In genomic region chr22:34278121-34278520, GRCh38 we compare ENCODE assay signal across 16 cellular contexts.
DNase-seq lines count a peak whose midpoint lies in the region; ATAC-seq and TF ChIP-seq lines count a peak whose summit lies in the region.
"Had no signal": no experiment of that assay in that cellular context is flagged by ENCODE, and none has a peak within 500 bp of the region (broad histone marks: within the 10 kb centered on the region; RNA-seq: fewer than 3 reads in every experiment).

No MANE protein-coding gene starts in this region.

- ATAC-seq in Right ventricle myocardium inferior, result peak; percentile 42
- ATAC-seq: CD8-positive, alpha-beta T cell; HCT116 had no signal

- H3K9me3 Mint-ChIP-seq in neural progenitor cell, result no peaks in the 10 kb centered on the region
- no peaks in the 10 kb centered on the region for H3K9me3 Mint-ChIP-seq in activated naive CD4-positive, alpha-beta T cell treated with anti-CD3 and anti-CD28 coated beads for 36 hours
- H3K9me3 Mint-ChIP-seq: CD8-positive, alpha-beta T cell had no signal

- H2AFZ ChIP-seq in neural progenitor cell (replicated peaks), result peak overlapping the region; percentile 26

- H3K79me2 ChIP-seq in neural progenitor cell (ENCODE audit: low read depth), result no peaks in the 10 kb centered on the region

- no peak overlapping the region for H3K4me2 ChIP-seq in neural progenitor cell
- H3K4me2 ChIP-seq: BLaER1 treated with 17β-estradiol and CSF1 and Interleukin-3, amounts not matched to agents 10 nM and 100 nM had no signal

- TF ChIP-seq EP300 in esophagus muscularis mucosa (IDR thresholded peaks at IDR 0.05), result no peak

- no peaks in the 10 kb centered on the region for H4K20me1 ChIP-seq in neural progenitor cell (ENCODE audit: low read depth)
- H4K20me1 ChIP-seq: BLaER1 treated with 17β-estradiol and CSF1 and Interleukin-3, amounts not matched to agents 10 nM and 100 nM had no signal

- no peak overlapping the region for H3K4me3 Mint-ChIP-seq in neural progenitor cell
- no peak overlapping the region for H3K4me3 Mint-ChIP-seq in activated naive CD4-positive, alpha-beta T cell treated with anti-CD3 and anti-CD28 coated beads for 36 hours
- H3K4me3 Mint-ChIP-seq: B cell; CD8-positive, alpha-beta T cell; HFFc6 had no signal

- no peaks in the 10 kb centered on the region for H3K36me3 ChIP-seq in esophagus muscularis mucosa
- H3K36me3 ChIP-seq in neural progenitor cell, result no peaks in the 10 kb centered on the region
- H3K36me3 ChIP-seq: BLaER1 treated with 17β-estradiol and CSF1 and Interleukin-3, amounts not matched to agents 10 nM and 100 nM had no signal

- TF ChIP-seq CTCF in esophagus muscularis mucosa (IDR thresholded peaks at IDR 0.05), result no peak
- no peak for TF ChIP-seq CTCF in neural progenitor cell (IDR thresholded peaks at IDR 0.05)

- peaks cover 17% of the 10 kb centered on the region for H3K4me1 Mint-ChIP-seq in neural progenitor cell
- H3K4me1 Mint-ChIP-seq in activated naive CD4-positive, alpha-beta T cell treated with anti-CD3 and anti-CD28 coated beads for 36 hours (ENCODE audit: low read depth), result no peaks in the 10 kb centered on the region
- H3K4me1 Mint-ChIP-seq: B cell had no signal

- 73% methylated on average over 1 of the region's 1 CpG for WGBS in esophagus muscularis mucosa

- H3K27me3 Mint-ChIP-seq in neural progenitor cell (ENCODE audit: insufficient read depth, low read depth), result peaks cover 2% of the 10 kb centered on the region
- no peaks in the 10 kb centered on the region for H3K27me3 Mint-ChIP-seq in activated naive CD4-positive, alpha-beta T cell treated with anti-CD3 and anti-CD28 coated beads for 36 hours (ENCODE audit: low read depth)
- H3K27me3 Mint-ChIP-seq: B cell had no signal

- no peak overlapping the region for H3K4me3 ChIP-seq in esophagus muscularis mucosa
- H3K4me3 ChIP-seq in neural progenitor cell, result no peak overlapping the region
- H3K4me3 ChIP-seq: BLaER1 treated with 17β-estradiol and CSF1 and Interleukin-3, amounts not matched to agents 10 nM and 100 nM had no signal

- intact Hi-C loops in Right ventricle myocardium inferior (cut with DNase I) (no loop called here), cardiac septum (cut with DNase I) (no loop called here), esophagus muscularis mucosa (cut with DNase I) (no loop called here)
- intact Hi-C loops in activated naive CD4-positive, alpha-beta T cell treated with anti-CD3 and anti-CD28 coated beads for 36 hours (cut with micrococcal nuclease), result no loop called here

- H3K27ac ChIP-seq in esophagus muscularis mucosa (replicated peaks in 1 of 4) (no peak overlapping the region), neural progenitor cell (no peak overlapping the region)
- H3K27ac ChIP-seq: BLaER1 treated with 17β-estradiol and CSF1 and Interleukin-3, amounts not matched to agents 10 nM and 100 nM had no signal

- no peaks in the 10 kb centered on the region for H3K36me3 Mint-ChIP-seq in neural progenitor cell
- no peaks in the 10 kb centered on the region for H3K36me3 Mint-ChIP-seq in activated naive CD4-positive, alpha-beta T cell treated with anti-CD3 and anti-CD28 coated beads for 36 hours (ENCODE audit: low read depth)
- H3K36me3 Mint-ChIP-seq: CD8-positive, alpha-beta T cell had no signal

- DNase-seq in Right ventricle myocardium inferior (ENCODE audit: missing footprints) (no peak), cardiac septum (ENCODE audit: low spot score) (no peak), OCI-M1 (lab: John Stamatoyannopoulos, UW) (peak; percentile 48), esophagus muscularis mucosa (ENCODE audit: extremely low spot score) (peak; percentile 66), neural progenitor cell (ENCODE audit: low spot score) (no peak)
- no peak for DNase-seq in activated naive CD4-positive, alpha-beta T cell treated with anti-CD3 and anti-CD28 coated beads for 36 hours
- DNase-seq: Calu3; CD8-positive, alpha-beta T cell; DMS79 treated with DMSO at 0.1 percent for 48 hours; GF-D8; GOT3; H7; HFFc6 had no signal

- H3K27ac Mint-ChIP-seq in neural progenitor cell, result no peak overlapping the region
- no peak overlapping the region for H3K27ac Mint-ChIP-seq in activated naive CD4-positive, alpha-beta T cell treated with anti-CD3 and anti-CD28 coated beads for 36 hours
- H3K27ac Mint-ChIP-seq: B cell; CD8-positive, alpha-beta T cell; HFFc6 had no signal

- H3K4me1 ChIP-seq in esophagus muscularis mucosa (no peaks in the 10 kb centered on the region), neural progenitor cell (no peaks in the 10 kb centered on the region)
- H3K4me1 ChIP-seq: BLaER1 treated with 17β-estradiol and CSF1 and Interleukin-3, amounts not matched to agents 10 nM and 100 nM had no signal

- H3K9me3 ChIP-seq in esophagus muscularis mucosa (no peaks in the 10 kb centered on the region), neural progenitor cell (ENCODE audit: low read depth) (no peaks in the 10 kb centered on the region)

- no peak overlapping the region for H3K9ac ChIP-seq in neural progenitor cell
- H3K9ac ChIP-seq: BLaER1 treated with 17β-estradiol and CSF1 and Interleukin-3, amounts not matched to agents 10 nM and 100 nM had no signal

- CTCF ChIA-PET in activated naive CD4-positive, alpha-beta T cell treated with anti-CD3 and anti-CD28 coated beads for 36 hours (lab: Charles Lee), result no interaction called here

- H3F3A ChIP-seq in neural progenitor cell (ENCODE audit: low read depth), result peaks cover 4% of the 10 kb centered on the region

- TF ChIP-seq POLR2A in esophagus muscularis mucosa (IDR thresholded peaks at IDR 0.05; ENCODE audit: low read depth), result no peak

- H3K27me3 ChIP-seq in esophagus muscularis mucosa, result peaks cover 0 to 4% (median 0%) of the 10 kb centered on the region in 4 donors
- no peaks in the 10 kb centered on the region for H3K27me3 ChIP-seq in neural progenitor cell
- H3K27me3 ChIP-seq: BLaER1 treated with 17β-estradiol and CSF1 and Interleukin-3, amounts not matched to agents 10 nM and 100 nM had no signal

Comparison
In these comparisons a context has a peak if more than half of its experiments do, and no peak if none do; other contexts are left out.
1. DNase-seq: peak in OCI-M1 (single experiment) and esophagus muscularis mucosa (single experiment); none in Right ventricle myocardium inferior (single experiment), cardiac septum (single experiment), neural progenitor cell (single experiment) and activated naive CD4-positive, alpha-beta T cell treated with anti-CD3 and anti-CD28 coated beads for 36 hours (single experiment).